Comparison of ENCODE assay signal across 23 cellular contexts in genomic region chr19:47693489-47693888, GRCh38. TPM values are rescaled to one million over a fixed set of nuclear protein-coding genes. Genes with fewer than 3 reads are reported as not detected.
DNase-seq lines count a peak whose midpoint lies in the region; ATAC-seq, FAIRE-seq and TF ChIP-seq lines count a peak whose summit lies in the region.
"Had no signal": no experiment of that assay in that cellular context is flagged by ENCODE, and none has a peak within 500 bp of the region (broad histone marks: within the 10 kb centered on the region; RNA-seq: fewer than 3 reads in every experiment).

No MANE protein-coding gene starts in this region.

- FAIRE-seq in H1 (lab: Jason Lieb, UNC): no peak
- FAIRE-seq: D721Med, GM12891, GM19239, HTR-8/SVneo had no signal

- H3K4me2 ChIP-seq in H1 (ENCODE audit: insufficient read depth in 1 of 2, low read depth in 2 of 2, low read length in 2 of 2): no peak overlapping the region
- H3K4me2 ChIP-seq: BLaER1 treated with 17β-estradiol and CSF1 and Interleukin-3, amounts not matched to agents 10 nM and 100 nM had no signal

- POLR2A ChIA-PET in HEK293 (lab: Yijun Ruan, JAX): no interaction called here
- POLR2A ChIA-PET in H1 (lab: Charles Lee; ENCODE audit: partially characterized antibody): no interaction called here

- peak; percentile 60 for DNase-seq in 8988T
- DNase-seq in H1 (ENCODE audit: low read depth in 1 of 2, low spot score in 2 of 2): no peak
- DNase-seq in osteocyte (ENCODE audit: extremely low spot score, unreplicated experiment): no peak
- DNase-seq in sciatic nerve (ENCODE audit: low spot score): no peak
- DNase-seq in activated T-cell treated with anti-CD3 and anti-CD28 coated beads for 4 hours: no peak
- DNase-seq in COLO829 (ENCODE audit: low spot score): no peak
- DNase-seq: CD8-positive, alpha-beta T cell; Kasumi-1; MG63; NCI-H1048; NCI-H1436; NCI-H2029; NCI-H345; NCI-H526; PC-3; SJCRH30 had no signal

- H2BK15ac ChIP-seq in H1 (ENCODE audit: low read length): no peak overlapping the region

- intact Hi-C loops in sciatic nerve (cut with DNase I): loop anchor here (10.0 kb wide), 1 partner anchor 169 kb away; no protein-coding TSS in a partner anchor

- no peaks in the 10 kb centered on the region for H3K27me3 ChIP-seq in H1 (replicated peaks in 1 of 4; ENCODE audit: control insufficient read depth in 3 of 4, extremely low read depth in 1 of 4, insufficient read depth in 3 of 4, low read length in 3 of 4)
- H3K27me3 ChIP-seq: BLaER1 treated with 17β-estradiol and CSF1 and Interleukin-3, amounts not matched to agents 10 nM and 100 nM; MG63; SJCRH30 had no signal

- no peaks in the 10 kb centered on the region for H3K23me2 ChIP-seq in H1 (ENCODE audit: low read depth, low read length)

- no peak overlapping the region for H3K27ac Mint-ChIP-seq in osteocyte (ENCODE audit: unreplicated experiment)
- H3K27ac Mint-ChIP-seq: CD8-positive, alpha-beta T cell; IgD-negative memory B cell had no signal

- no peak for TF ChIP-seq POLR2A in H1 (IDR thresholded peaks at IDR 0.05; ENCODE audit: control extremely low read depth in 1 of 2, low read depth in 2 of 2, low read length in 2 of 2)

- H4K8ac ChIP-seq in H1 (ENCODE audit: extremely low read depth, insufficient read depth, low read length): no peak overlapping the region; the same call in 1 of the 2 replicates

- no peak overlapping the region for H3K56ac ChIP-seq in H1 (replicated peaks; ENCODE audit: insufficient read length, low read depth, low read length)

- TF ChIP-seq CTCF in HEK293 (tag by site-specific recombination; IDR thresholded peaks at IDR 0.05): no peak
- TF ChIP-seq CTCF in H1 (IDR thresholded peaks at IDR 0.05; ENCODE audit: control extremely low read depth in 1 of 3, insufficient read depth in 1 of 3, low read depth in 1 of 3, low read length in 3 of 3): peak in 1 of 3 experiments; percentile 16; a peak in 1 of 4 replicates
- peak; percentile 18 for TF ChIP-seq CTCF in osteocyte (IDR thresholded peaks at IDR 0.05)

- WGBS in H1 (ENCODE audit: extremely low coverage in 1 of 2, insufficient coverage in 1 of 2, insufficient read length in 1 of 2, insufficient replicate concordance in 2 of 2, low coverage in 1 of 2, low lambda C conversion rate in 2 of 2, missing lambda C conversion rate in 1 of 2), 2 experiments: 94% methylated on average over 10 of the region's 17 CpGs; no CpG with 5 or more reads in 1 of the 2 experiments

- no peaks in the 10 kb centered on the region for H3K9me3 Mint-ChIP-seq in osteocyte (ENCODE audit: unreplicated experiment)
- H3K9me3 Mint-ChIP-seq: CD8-positive, alpha-beta T cell; IgD-negative memory B cell had no signal

- H3K79me1 ChIP-seq in H1 (ENCODE audit: low read depth, low read length): peaks cover 5% of the 10 kb centered on the region

- no peaks in the 10 kb centered on the region; a peak in 1 of 4 replicates for H3K79me2 ChIP-seq in H1 (ENCODE audit: control insufficient read depth in 1 of 2, insufficient read depth in 2 of 2, low read length in 2 of 2)

- H3K23ac ChIP-seq in H1 (ENCODE audit: insufficient read length): no peak overlapping the region

- H2BK5ac ChIP-seq in H1 (ENCODE audit: low read depth, low read length): no peak overlapping the region

- no peak overlapping the region for H3K18ac ChIP-seq in H1 (ENCODE audit: extremely low read depth, low read length)

- peaks cover 20% of the 10 kb centered on the region for H3K36me3 Mint-ChIP-seq in osteocyte (ENCODE audit: unreplicated experiment)

- ATAC-seq in sciatic nerve: no peak
- ATAC-seq: CD8-positive, alpha-beta T cell; PC-3 had no signal

- peak overlapping the region; percentile 16; the same call in 1 of the 2 replicates for H3K27ac ChIP-seq in HEK293 (ENCODE audit: extremely low read depth, low read depth, low read length)
- no peak overlapping the region for H3K27ac ChIP-seq in H1 (ENCODE audit: low read depth, low read length)
- H3K27ac ChIP-seq: BLaER1 treated with 17β-estradiol and CSF1 and Interleukin-3, amounts not matched to agents 10 nM and 100 nM; SJCRH30 had no signal

- H2BK120ac ChIP-seq in H1 (replicated peaks; ENCODE audit: low read depth, low read length): no peak overlapping the region

- H3K4me1 ChIP-seq in HEK293 (ENCODE audit: control insufficient read depth, insufficient read depth, low read length) (no peaks in the 10 kb centered on the region), H1 (replicated peaks in 1 of 4; ENCODE audit: control insufficient read depth in 3 of 4, insufficient read depth in 4 of 4, low read length in 3 of 4) (peaks cover 0 to 4% (median 0%) of the 10 kb centered on the region in 4 experiments; a peak in 1 of 7 replicates)
- H3K4me1 ChIP-seq: SJCRH30 had no signal

- H3K4me3 Mint-ChIP-seq in osteocyte (ENCODE audit: unreplicated experiment): no peak overlapping the region
- H3K4me3 Mint-ChIP-seq: CD8-positive, alpha-beta T cell; IgD-negative memory B cell had no signal

- no peak overlapping the region for H2BK20ac ChIP-seq in H1 (ENCODE audit: low read length)

- no peak overlapping the region for H2AK5ac ChIP-seq in H1 (ENCODE audit: low read depth, low read length)

- no peak overlapping the region for H2BK12ac ChIP-seq in H1 (ENCODE audit: low read depth, low read length)

- peaks cover under 1 to 6% of the 10 kb centered on the region in 2 experiments for H4K20me1 ChIP-seq in H1 (replicated peaks in 1 of 2; ENCODE audit: control insufficient read depth in 1 of 2, insufficient read depth in 2 of 2, low read length in 2 of 2)

- H3K9ac ChIP-seq in H1 (replicated peaks in 1 of 4; ENCODE audit: extremely low read depth in 1 of 4, low read depth in 3 of 4, low read length in 3 of 4): no peak overlapping the region
- H3K9ac ChIP-seq: BLaER1 treated with 17β-estradiol and CSF1 and Interleukin-3, amounts not matched to agents 10 nM and 100 nM had no signal

- H3K14ac ChIP-seq in H1 (ENCODE audit: insufficient read length): no peak overlapping the region

- TF ChIP-seq RAD21 in H1 (IDR thresholded peaks at IDR 0.05 in 1 of 2, conservative IDR thresholded peaks at IDR 0.05 in 1 of 2; ENCODE audit: low read depth in 2 of 2, low read length in 2 of 2): peak in 1 of 2 experiments; percentile 18; a peak in 1 of 4 replicates

- TF ChIP-seq EP300 in H1 (IDR thresholded peaks at IDR 0.05; ENCODE audit: borderline replicate concordance in 1 of 2, low read depth in 2 of 2, low read length in 2 of 2): no peak

- H3K4me3 ChIP-seq in HEK293 (ENCODE audit: low read depth, low read length) (no peak overlapping the region), H1 (ENCODE audit: extremely low read depth in 1 of 4, insufficient read depth in 2 of 4, low read depth in 3 of 4, low read length in 4 of 4) (no peak overlapping the region)
- H3K4me3 ChIP-seq: BLaER1 treated with 17β-estradiol and CSF1 and Interleukin-3, amounts not matched to agents 10 nM and 100 nM; MG63; SJCRH30 had no signal

- peaks cover 16 to 35% of the 10 kb centered on the region in 2 experiments for H3K36me3 ChIP-seq in HEK293 (ENCODE audit: control insufficient read depth in 2 of 2, insufficient read depth in 1 of 2, low read length in 2 of 2)
- H3K36me3 ChIP-seq in H1 (ENCODE audit: control insufficient read depth in 2 of 4, insufficient read depth in 4 of 4, low read length in 3 of 4): peaks cover 4 to 9% (median 5%) of the 10 kb centered on the region in 4 experiments
- H3K36me3 ChIP-seq: SJCRH30 had no signal

- H3K9me3 ChIP-seq in HEK293 (ENCODE audit: control insufficient read depth, insufficient read depth, low read depth, low read length) (no peaks in the 10 kb centered on the region), H1 (ENCODE audit: insufficient read depth in 2 of 2, low read depth in 1 of 2, low read length in 1 of 2) (no peaks in the 10 kb centered on the region)
- H3K9me3 ChIP-seq: BLaER1 treated with 17β-estradiol and CSF1 and Interleukin-3, amounts not matched to agents 10 nM and 100 nM; MG63; SJCRH30 had no signal

- H3K4ac ChIP-seq in H1 (replicated peaks; ENCODE audit: insufficient read length, low read depth, low read length): no peak overlapping the region

- H4K91ac ChIP-seq in H1 (replicated peaks; ENCODE audit: insufficient read length, low read length): peak overlapping the region; percentile 54

- H4K5ac ChIP-seq in H1 (ENCODE audit: insufficient read length, low read depth, low read length): no peak overlapping the region

- H3K27me3 Mint-ChIP-seq in osteocyte (ENCODE audit: unreplicated experiment): no peaks in the 10 kb centered on the region
- H3K27me3 Mint-ChIP-seq: IgD-negative memory B cell had no signal

- no peak overlapping the region for H2AFZ ChIP-seq in H1 (ENCODE audit: low read length)

- peaks cover 10% of the 10 kb centered on the region for H3K4me1 Mint-ChIP-seq in osteocyte (ENCODE audit: unreplicated experiment)
- H3K4me1 Mint-ChIP-seq: IgD-negative memory B cell had no signal

- CTCF ChIA-PET in HEK293 (lab: Yijun Ruan, JAX): interaction anchor here (1.2 kb wide), 2 partner anchors 17 to 257 kb away, joined by 4 to 5 read pairs; no protein-coding TSS in a partner anchor
- CTCF ChIA-PET in H1 (lab: Charles Lee; ENCODE audit: partially characterized antibody): interaction anchor here (0.7 to 1.2 kb wide), 3 partner anchors 32 to 183 kb away, joined by 3 to 4 read pairs (median 3); no protein-coding TSS in a partner anchor

TF ChIP-seq in H1, 55 proteins besides CTCF, POLR2A, EP300 and RAD21 (continues in another document):
- TF ChIP-seq TBP (IDR thresholded peaks at IDR 0.05; ENCODE audit: low read depth, low read length) (no peak), EZH2 (IDR thresholded peaks at IDR 0.05; ENCODE audit: low read depth, low read length, severe bottlenecking) (no peak)

RNA-seq across cellular contexts. Expression of gene EHD2, which starts 19.7 kb away (rescaled TPM):
- 13.0 and 14.3 TPM in 2 replicates for total RNA-seq in H1 (2021; fragmentation: NEBNext Ultra II Directional; extraction: Animal tissue kit (Norgen Biotek cat#: 25700))
- 4.5 and 12.4 TPM in 2 replicates for polyA plus RNA-seq in H1 (2011; rRNA removed)
- 4.1 TPM for polyA plus RNA-seq in H1 (2011; cell fraction: cytosol; rRNA removed)
- polyA plus RNA-seq in H1 (2011; cell fraction: nucleus; rRNA removed): 5.8 TPM
- polyA plus RNA-seq in H1 (2012, experiment 1 of 2): 9.5 to 14.8 TPM (median 12.7 TPM) in 4 replicates
- polyA plus RNA-seq in H1 (2012, experiment 2 of 2): 12.0 TPM
- 9.9 TPM for polyA plus RNA-seq in H1 (2013, experiment 1 of 2)
- polyA plus RNA-seq in H1 (2013, experiment 2 of 2): 9.4 TPM
- polyA minus RNA-seq in H1 (2011; rRNA and poly(A)+ RNA removed): 4.0 and 4.8 TPM in 2 replicates
- polyA minus RNA-seq in H1 (2011; cell fraction: cytosol; rRNA and poly(A)+ RNA removed): 10.6 TPM
- polyA minus RNA-seq in H1 (2011; cell fraction: nucleus; rRNA and poly(A)+ RNA removed): 5.7 TPM
- total RNA-seq in osteocyte (440 and 443 TPM in 2 replicates), sciatic nerve (153 TPM)
- polyA plus RNA-seq: IgD-negative memory B cell had no signal

RNA-seq across cellular contexts. Expression of gene NOP53, which starts 51.9 kb away (rescaled TPM):
- 245 and 262 TPM in 2 replicates for total RNA-seq in H1 (2021; fragmentation: NEBNext Ultra II Directional; extraction: Animal tissue kit (Norgen Biotek cat#: 25700))
- 107 and 220 TPM in 2 replicates for polyA plus RNA-seq in H1 (2011; rRNA removed)
- 290 TPM for polyA plus RNA-seq in H1 (2011; cell fraction: cytosol; rRNA removed)
- polyA plus RNA-seq in H1 (2011; cell fraction: nucleus; rRNA removed): 223 TPM
- 377 to 540 TPM (median 444 TPM) in 4 replicates for polyA plus RNA-seq in H1 (2012, experiment 1 of 2)
- 373 TPM for polyA plus RNA-seq in H1 (2012, experiment 2 of 2)
- 261 TPM for polyA plus RNA-seq in H1 (2013, experiment 1 of 2)
- polyA plus RNA-seq in H1 (2013, experiment 2 of 2): 273 TPM
- 54.9 and 63.7 TPM in 2 replicates for polyA minus RNA-seq in H1 (2011; rRNA and poly(A)+ RNA removed)
- 173 TPM for polyA minus RNA-seq in H1 (2011; cell fraction: cytosol; rRNA and poly(A)+ RNA removed)
- 99.3 TPM for polyA minus RNA-seq in H1 (2011; cell fraction: nucleus; rRNA and poly(A)+ RNA removed)
- 231 and 232 TPM in 2 replicates for total RNA-seq in osteocyte
- 297 TPM for total RNA-seq in sciatic nerve

Comparison
In these comparisons a context has a peak if more than half of its experiments do, and no peak if none do; other contexts are left out.
1. RNA of gene EHD2, which starts 19.7 kb away (total RNA-seq): 440 to 443 TPM in osteocyte and 153 TPM in sciatic nerve (single experiment); 13.0 to 14.3 TPM in H1; every median in the first group is over 10 times any median in the second.